ENCODE assay signal across 1 cellular context in the genomic region with DNA sequence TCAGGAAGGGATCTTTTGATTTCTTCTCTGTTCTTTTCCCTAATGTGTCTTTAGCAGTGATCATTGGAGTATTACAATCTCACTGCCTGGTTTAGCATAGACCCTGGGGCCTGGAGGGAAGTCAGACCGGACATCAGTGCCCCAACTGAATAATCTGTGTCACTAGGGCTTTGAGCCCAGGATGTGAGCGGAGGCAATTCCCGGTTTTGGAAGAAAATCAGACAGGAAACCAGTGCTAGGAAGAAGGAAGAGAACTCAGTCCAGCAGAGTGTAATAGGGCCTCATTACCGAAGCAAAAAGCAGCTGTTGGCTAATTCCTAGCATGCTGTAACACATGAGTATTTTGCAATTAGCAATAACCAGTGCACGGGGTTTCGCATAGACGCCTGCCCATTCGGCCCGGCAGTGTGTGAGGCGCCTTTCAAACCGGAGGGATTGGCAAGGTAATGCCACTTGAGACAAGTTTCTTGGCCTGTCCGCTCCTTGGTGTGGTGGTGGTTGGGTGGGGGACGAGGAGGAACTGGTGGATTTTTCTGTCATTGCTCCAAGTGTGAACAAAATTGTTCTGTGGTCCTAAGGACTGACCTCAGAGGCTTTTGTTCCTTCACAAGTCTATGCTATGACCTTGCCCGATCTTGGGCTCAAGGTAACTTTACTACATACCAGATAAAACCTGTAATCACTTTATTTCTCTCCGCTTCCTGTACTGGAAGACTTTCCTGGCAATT.
TF ChIP-seq lines count a peak whose summit lies in the region.

No MANE protein-coding gene starts in this region.

TF ChIP-seq in HepG2, 621 proteins besides CTCF, POLR2A, EP300 and RAD21 (continued from another document):
- TF ChIP-seq, protein P1, sequence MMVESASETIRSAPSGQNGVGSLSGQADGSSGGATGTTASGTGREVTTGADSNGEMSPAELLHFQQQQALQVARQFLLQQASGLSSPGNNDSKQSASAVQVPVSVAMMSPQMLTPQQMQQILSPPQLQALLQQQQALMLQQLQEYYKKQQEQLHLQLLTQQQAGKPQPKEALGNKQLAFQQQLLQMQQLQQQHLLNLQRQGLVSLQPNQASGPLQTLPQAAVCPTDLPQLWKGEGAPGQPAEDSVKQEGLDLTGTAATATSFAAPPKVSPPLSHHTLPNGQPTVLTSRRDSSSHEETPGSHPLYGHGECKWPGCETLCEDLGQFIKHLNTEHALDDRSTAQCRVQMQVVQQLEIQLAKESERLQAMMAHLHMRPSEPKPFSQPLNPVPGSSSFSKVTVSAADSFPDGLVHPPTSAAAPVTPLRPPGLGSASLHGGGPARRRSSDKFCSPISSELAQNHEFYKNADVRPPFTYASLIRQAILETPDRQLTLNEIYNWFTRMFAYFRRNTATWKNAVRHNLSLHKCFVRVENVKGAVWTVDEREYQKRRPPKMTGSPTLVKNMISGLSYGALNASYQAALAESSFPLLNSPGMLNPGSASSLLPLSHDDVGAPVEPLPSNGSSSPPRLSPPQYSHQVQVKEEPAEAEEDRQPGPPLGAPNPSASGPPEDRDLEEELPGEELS (CRISPR knock-in tag; IDR thresholded peaks at IDR 0.05): peak; percentile 10; the same call in 1 of the 2 replicates
- TF ChIP-seq NFYC (CRISPR knock-in tag; IDR thresholded peaks at IDR 0.05): 0 out of 2 replicates have a peak, but pooled peaks have one; percentile 13
- TF ChIP-seq ZNF652 (CRISPR knock-in tag; IDR thresholded peaks at IDR 0.05; ENCODE audit: borderline replicate concordance, low read depth): no peak
- no peak for TF ChIP-seq DPF2 (CRISPR knock-in tag; IDR thresholded peaks at IDR 0.05; ENCODE audit: borderline replicate concordance, low read depth)
- no peak for TF ChIP-seq NFATC3 (CRISPR knock-in tag; IDR thresholded peaks at IDR 0.05)
- no peak for TF ChIP-seq GABPB1 (CRISPR knock-in tag; IDR thresholded peaks at IDR 0.05)
- TF ChIP-seq ZNF607 (CRISPR knock-in tag; IDR thresholded peaks at IDR 0.05; ENCODE audit: borderline replicate concordance): no peak
- TF ChIP-seq HOXA7 (CRISPR knock-in tag; IDR thresholded peaks at IDR 0.05): no peak
- no peak for TF ChIP-seq ZNF143 (CRISPR knock-in tag; IDR thresholded peaks at IDR 0.05)
- no peak for TF ChIP-seq CHCHD3 (CRISPR knock-in tag; IDR thresholded peaks at IDR 0.05)
- 0 out of 2 replicates have a peak, but pooled peaks have one; percentile 46 for TF ChIP-seq ZNF761 (CRISPR knock-in tag; conservative IDR thresholded peaks at IDR 0.05)
- no peak for TF ChIP-seq CENPT (CRISPR knock-in tag; IDR thresholded peaks at IDR 0.05; ENCODE audit: low read depth)
- TF ChIP-seq, protein P2, sequence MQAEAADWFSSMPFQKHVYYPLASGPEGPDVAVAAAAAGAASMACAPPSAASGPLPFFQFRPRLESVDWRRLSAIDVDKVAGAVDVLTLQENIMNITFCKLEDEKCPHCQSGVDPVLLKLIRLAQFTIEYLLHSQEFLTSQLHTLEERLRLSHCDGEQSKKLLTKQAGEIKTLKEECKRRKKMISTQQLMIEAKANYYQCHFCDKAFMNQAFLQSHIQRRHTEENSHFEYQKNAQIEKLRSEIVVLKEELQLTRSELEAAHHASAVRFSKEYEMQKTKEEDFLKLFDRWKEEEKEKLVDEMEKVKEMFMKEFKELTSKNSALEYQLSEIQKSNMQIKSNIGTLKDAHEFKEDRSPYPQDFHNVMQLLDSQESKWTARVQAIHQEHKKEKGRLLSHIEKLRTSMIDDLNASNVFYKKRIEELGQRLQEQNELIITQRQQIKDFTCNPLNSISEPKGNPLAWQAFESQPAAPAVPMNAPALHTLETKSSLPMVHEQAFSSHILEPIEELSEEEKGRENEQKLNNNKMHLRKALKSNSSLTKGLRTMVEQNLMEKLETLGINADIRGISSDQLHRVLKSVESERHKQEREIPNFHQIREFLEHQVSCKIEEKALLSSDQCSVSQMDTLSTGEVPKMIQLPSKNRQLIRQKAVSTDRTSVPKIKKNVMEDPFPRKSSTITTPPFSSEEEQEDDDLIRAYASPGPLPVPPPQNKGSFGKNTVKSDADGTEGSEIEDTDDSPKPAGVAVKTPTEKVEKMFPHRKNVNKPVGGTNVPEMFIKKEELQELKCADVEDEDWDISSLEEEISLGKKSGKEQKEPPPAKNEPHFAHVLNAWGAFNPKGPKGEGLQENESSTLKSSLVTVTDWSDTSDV (CRISPR knock-in tag; IDR thresholded peaks at IDR 0.05): no peak
- no peak for TF ChIP-seq ADNP (CRISPR knock-in tag; IDR thresholded peaks at IDR 0.05)
- no peak for TF ChIP-seq ZNF136 (CRISPR knock-in tag; IDR thresholded peaks at IDR 0.05; ENCODE audit: low read depth)
- TF ChIP-seq, protein P3, sequence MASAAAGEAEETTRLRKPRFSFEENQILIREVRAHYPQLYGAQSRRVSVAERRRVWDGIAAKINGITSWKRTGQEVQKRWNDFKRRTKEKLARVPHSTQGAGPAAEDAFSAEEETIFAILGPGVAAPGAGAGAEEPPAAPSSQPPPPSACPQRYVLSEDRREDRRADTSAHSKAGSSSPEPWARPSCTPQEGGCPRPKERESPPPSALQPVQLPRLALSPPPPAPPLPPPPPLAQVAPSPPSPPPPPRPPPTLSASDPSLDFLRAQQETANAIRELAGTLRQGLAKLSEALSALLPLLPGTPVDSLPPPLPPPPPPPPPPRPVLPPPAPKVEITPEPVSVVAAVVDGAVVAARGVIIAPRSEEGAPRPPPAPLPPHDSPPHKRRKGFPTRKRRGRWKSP (CRISPR knock-in tag; IDR thresholded peaks at IDR 0.05): peak; percentile 44; the same call in 1 of the 2 replicates
- 0 out of 2 replicates have a peak, but pooled peaks have one; percentile 3 for TF ChIP-seq KDM5A (IDR thresholded peaks at IDR 0.05; ENCODE audit: borderline replicate concordance, low read length)
- no peak for TF ChIP-seq ZNF878 (CRISPR knock-in tag; IDR thresholded peaks at IDR 0.05)
- TF ChIP-seq ZSCAN21 (CRISPR knock-in tag; IDR thresholded peaks at IDR 0.05; ENCODE audit: borderline replicate concordance): no peak
- TF ChIP-seq MXD4 (CRISPR knock-in tag; IDR thresholded peaks at IDR 0.05): peak; percentile 25
- no peak for TF ChIP-seq HNF4A (CRISPR knock-in tag; IDR thresholded peaks at IDR 0.05)
- peak; percentile 19; the same call in 1 of the 2 replicates for TF ChIP-seq TSC22D2 (CRISPR knock-in tag; IDR thresholded peaks at IDR 0.05; ENCODE audit: borderline replicate concordance)
- TF ChIP-seq ZNF317 (CRISPR knock-in tag; IDR thresholded peaks at IDR 0.05): no peak
- TF ChIP-seq ZNF644 (CRISPR knock-in tag; IDR thresholded peaks at IDR 0.05; ENCODE audit: low read depth): no peak
- no peak for TF ChIP-seq NCOA1 (CRISPR knock-in tag; IDR thresholded peaks at IDR 0.05)
- TF ChIP-seq ZNF572 (CRISPR knock-in tag; IDR thresholded peaks at IDR 0.05): no peak
- TF ChIP-seq, protein P4, sequence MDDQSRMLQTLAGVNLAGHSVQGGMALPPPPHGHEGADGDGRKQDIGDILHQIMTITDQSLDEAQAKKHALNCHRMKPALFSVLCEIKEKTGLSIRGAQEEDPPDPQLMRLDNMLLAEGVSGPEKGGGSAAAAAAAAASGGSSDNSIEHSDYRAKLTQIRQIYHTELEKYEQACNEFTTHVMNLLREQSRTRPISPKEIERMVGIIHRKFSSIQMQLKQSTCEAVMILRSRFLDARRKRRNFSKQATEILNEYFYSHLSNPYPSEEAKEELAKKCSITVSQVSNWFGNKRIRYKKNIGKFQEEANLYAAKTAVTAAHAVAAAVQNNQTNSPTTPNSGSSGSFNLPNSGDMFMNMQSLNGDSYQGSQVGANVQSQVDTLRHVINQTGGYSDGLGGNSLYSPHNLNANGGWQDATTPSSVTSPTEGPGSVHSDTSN (CRISPR knock-in tag; IDR thresholded peaks at IDR 0.05; ENCODE audit: borderline replicate concordance): no peak
- peak; percentile 40; the same call in 1 of the 2 replicates for TF ChIP-seq ZNF501 (CRISPR knock-in tag; IDR thresholded peaks at IDR 0.05)
- TF ChIP-seq, protein P5, sequence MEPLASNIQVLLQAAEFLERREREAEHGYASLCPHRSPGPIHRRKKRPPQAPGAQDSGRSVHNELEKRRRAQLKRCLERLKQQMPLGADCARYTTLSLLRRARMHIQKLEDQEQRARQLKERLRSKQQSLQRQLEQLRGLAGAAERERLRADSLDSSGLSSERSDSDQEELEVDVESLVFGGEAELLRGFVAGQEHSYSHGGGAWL (CRISPR knock-in tag; IDR thresholded peaks at IDR 0.05): no peak
- TF ChIP-seq HNF4G (IDR thresholded peaks at IDR 0.05; ENCODE audit: borderline replicate concordance, low read depth, low read length): no peak
- no peak for TF ChIP-seq HNF4G (CRISPR knock-in tag; IDR thresholded peaks at IDR 0.05; ENCODE audit: borderline replicate concordance, low read depth)
- TF ChIP-seq NAIF1 (CRISPR knock-in tag; IDR thresholded peaks at IDR 0.05; ENCODE audit: borderline replicate concordance): no peak
- no peak for TF ChIP-seq ZNF430 (CRISPR knock-in tag; IDR thresholded peaks at IDR 0.05)
- peak; percentile 42; the same call in 1 of the 2 replicates for TF ChIP-seq GATAD2A (CRISPR knock-in tag; IDR thresholded peaks at IDR 0.05)
- TF ChIP-seq ZNF780A (CRISPR knock-in tag; IDR thresholded peaks at IDR 0.05): no peak
- no peak for TF ChIP-seq ZNF251 (CRISPR knock-in tag; IDR thresholded peaks at IDR 0.05)
- no peak for TF ChIP-seq AKAP8 (CRISPR knock-in tag; IDR thresholded peaks at IDR 0.05)
- TF ChIP-seq, protein P6, sequence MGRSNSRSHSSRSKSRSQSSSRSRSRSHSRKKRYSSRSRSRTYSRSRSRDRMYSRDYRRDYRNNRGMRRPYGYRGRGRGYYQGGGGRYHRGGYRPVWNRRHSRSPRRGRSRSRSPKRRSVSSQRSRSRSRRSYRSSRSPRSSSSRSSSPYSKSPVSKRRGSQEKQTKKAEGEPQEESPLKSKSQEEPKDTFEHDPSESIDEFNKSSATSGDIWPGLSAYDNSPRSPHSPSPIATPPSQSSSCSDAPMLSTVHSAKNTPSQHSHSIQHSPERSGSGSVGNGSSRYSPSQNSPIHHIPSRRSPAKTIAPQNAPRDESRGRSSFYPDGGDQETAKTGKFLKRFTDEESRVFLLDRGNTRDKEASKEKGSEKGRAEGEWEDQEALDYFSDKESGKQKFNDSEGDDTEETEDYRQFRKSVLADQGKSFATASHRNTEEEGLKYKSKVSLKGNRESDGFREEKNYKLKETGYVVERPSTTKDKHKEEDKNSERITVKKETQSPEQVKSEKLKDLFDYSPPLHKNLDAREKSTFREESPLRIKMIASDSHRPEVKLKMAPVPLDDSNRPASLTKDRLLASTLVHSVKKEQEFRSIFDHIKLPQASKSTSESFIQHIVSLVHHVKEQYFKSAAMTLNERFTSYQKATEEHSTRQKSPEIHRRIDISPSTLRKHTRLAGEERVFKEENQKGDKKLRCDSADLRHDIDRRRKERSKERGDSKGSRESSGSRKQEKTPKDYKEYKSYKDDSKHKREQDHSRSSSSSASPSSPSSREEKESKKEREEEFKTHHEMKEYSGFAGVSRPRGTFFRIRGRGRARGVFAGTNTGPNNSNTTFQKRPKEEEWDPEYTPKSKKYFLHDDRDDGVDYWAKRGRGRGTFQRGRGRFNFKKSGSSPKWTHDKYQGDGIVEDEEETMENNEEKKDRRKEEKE (IDR thresholded peaks at IDR 0.05): no peak
- TF ChIP-seq, protein P7, sequence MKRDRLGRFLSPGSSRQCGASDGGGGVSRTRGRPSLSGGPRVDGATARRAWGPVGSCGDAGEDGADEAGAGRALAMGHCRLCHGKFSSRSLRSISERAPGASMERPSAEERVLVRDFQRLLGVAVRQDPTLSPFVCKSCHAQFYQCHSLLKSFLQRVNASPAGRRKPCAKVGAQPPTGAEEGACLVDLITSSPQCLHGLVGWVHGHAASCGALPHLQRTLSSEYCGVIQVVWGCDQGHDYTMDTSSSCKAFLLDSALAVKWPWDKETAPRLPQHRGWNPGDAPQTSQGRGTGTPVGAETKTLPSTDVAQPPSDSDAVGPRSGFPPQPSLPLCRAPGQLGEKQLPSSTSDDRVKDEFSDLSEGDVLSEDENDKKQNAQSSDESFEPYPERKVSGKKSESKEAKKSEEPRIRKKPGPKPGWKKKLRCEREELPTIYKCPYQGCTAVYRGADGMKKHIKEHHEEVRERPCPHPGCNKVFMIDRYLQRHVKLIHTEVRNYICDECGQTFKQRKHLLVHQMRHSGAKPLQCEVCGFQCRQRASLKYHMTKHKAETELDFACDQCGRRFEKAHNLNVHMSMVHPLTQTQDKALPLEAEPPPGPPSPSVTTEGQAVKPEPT (CRISPR knock-in tag; IDR thresholded peaks at IDR 0.05; ENCODE audit: low read depth): 0 out of 2 replicates have a peak, but pooled peaks have one; percentile 30
- TF ChIP-seq, protein P8, sequence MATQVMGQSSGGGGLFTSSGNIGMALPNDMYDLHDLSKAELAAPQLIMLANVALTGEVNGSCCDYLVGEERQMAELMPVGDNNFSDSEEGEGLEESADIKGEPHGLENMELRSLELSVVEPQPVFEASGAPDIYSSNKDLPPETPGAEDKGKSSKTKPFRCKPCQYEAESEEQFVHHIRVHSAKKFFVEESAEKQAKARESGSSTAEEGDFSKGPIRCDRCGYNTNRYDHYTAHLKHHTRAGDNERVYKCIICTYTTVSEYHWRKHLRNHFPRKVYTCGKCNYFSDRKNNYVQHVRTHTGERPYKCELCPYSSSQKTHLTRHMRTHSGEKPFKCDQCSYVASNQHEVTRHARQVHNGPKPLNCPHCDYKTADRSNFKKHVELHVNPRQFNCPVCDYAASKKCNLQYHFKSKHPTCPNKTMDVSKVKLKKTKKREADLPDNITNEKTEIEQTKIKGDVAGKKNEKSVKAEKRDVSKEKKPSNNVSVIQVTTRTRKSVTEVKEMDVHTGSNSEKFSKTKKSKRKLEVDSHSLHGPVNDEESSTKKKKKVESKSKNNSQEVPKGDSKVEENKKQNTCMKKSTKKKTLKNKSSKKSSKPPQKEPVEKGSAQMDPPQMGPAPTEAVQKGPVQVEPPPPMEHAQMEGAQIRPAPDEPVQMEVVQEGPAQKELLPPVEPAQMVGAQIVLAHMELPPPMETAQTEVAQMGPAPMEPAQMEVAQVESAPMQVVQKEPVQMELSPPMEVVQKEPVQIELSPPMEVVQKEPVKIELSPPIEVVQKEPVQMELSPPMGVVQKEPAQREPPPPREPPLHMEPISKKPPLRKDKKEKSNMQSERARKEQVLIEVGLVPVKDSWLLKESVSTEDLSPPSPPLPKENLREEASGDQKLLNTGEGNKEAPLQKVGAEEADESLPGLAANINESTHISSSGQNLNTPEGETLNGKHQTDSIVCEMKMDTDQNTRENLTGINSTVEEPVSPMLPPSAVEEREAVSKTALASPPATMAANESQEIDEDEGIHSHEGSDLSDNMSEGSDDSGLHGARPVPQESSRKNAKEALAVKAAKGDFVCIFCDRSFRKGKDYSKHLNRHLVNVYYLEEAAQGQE (IDR thresholded peaks at IDR 0.05; ENCODE audit: borderline replicate concordance in 1 of 2, low read depth in 1 of 2, low read length in 2 of 2): 0 out of 4 replicates have a peak, but pooled peaks of 1 of the 2 experiments have one; percentile 2
- TF ChIP-seq JUNB (CRISPR knock-in tag; IDR thresholded peaks at IDR 0.05; ENCODE audit: borderline replicate concordance): no peak
- TF ChIP-seq ZBTB42 (CRISPR knock-in tag; IDR thresholded peaks at IDR 0.05): no peak
- peak in 1 of 2 experiments; percentile 56; a peak in 2 of 4 replicates for TF ChIP-seq KLF16 (CRISPR knock-in tag; IDR thresholded peaks at IDR 0.05)
- no peak for TF ChIP-seq RBM22 (optimal IDR thresholded peaks at IDR 0.05; ENCODE audit: low read length)
- TF ChIP-seq ZNF577 (CRISPR knock-in tag; IDR thresholded peaks at IDR 0.05; ENCODE audit: borderline replicate concordance, low read depth): no peak
TF ChIP-seq in HepG2: peak in this region for 78.
